18 cellular contexts compared by ENCODE assay signal in the genomic region with DNA sequence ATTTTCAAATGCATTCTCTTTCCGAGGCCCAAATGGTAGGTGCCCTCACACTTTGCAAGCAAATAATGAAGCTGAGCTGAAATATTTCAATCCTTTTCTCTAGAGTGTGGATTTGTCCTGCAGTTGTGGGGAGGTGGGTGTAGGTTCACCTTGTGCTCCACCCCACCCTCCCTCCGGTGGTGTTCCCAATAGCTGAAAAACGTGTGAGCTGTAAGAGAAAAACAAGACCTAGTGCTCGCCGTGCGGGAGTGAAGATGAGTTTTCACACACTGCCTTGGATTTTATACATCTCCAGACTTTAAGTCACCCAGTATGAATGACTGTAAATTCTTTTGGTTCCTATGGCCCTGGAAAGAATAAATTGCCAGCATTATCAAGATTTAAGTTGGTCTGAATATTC. TPM values are rescaled to one million over a fixed set of nuclear protein-coding genes. Genes with fewer than 3 reads are reported as not detected.
A peak's percentile ranks its signal among the peaks of the same experiment; 100 is the strongest.
DNase-seq lines count a peak whose midpoint lies in the region; ATAC-seq, FAIRE-seq and TF ChIP-seq lines count a peak whose summit lies in the region.
"Had no signal": no experiment of that assay in that cellular context is flagged by ENCODE, and none has a peak within 500 bp of the region (broad histone marks: within the 10 kb centered on the region; RNA-seq: fewer than 3 reads in every experiment).

No MANE protein-coding gene starts in this region.

- H3K27me3 ChIP-seq in esophagus muscularis mucosa = peaks cover 0 to 94% (median 33%) of the 10 kb centered on the region in 4 donors

- ATAC-seq in HG03108 (IDR thresholded peaks at IDR 0.05; ENCODE audit: unreplicated experiment) = no peak
- ATAC-seq: activated naive CD4-positive, alpha-beta T cell treated with anti-CD3 and anti-CD28 coated beads, Interleukin-2, amount 50 U/mL, for 72 hours; left cardiac atrium; natural killer cell had no signal

- TF ChIP-seq POLR2A in esophagus muscularis mucosa (IDR thresholded peaks at IDR 0.05; ENCODE audit: low read depth) (no peak), GM12892 (IDR thresholded peaks at IDR 0.05; ENCODE audit: low read depth, low read length) (no peak)

- H3K4me1 ChIP-seq in esophagus muscularis mucosa = peaks cover 17 to 36% (median 33%) of the 10 kb centered on the region in 4 donors

- no peak overlapping the region for H3K4me3 ChIP-seq in esophagus muscularis mucosa

- H3K36me3 Mint-ChIP-seq in osteocyte (ENCODE audit: unreplicated experiment) = peaks cover 5% of the 10 kb centered on the region

- DNase-seq in NCI-H1694 treated with DMSO at 0.1 percent for 48 hours (lab: John Stamatoyannopoulos, UW) (peak; percentile 50), NCI-H1694 (lab: John Stamatoyannopoulos, UW) (no peak), NCI-H69 (lab: John Stamatoyannopoulos, UW) (peak; percentile 47), esophagus muscularis mucosa (ENCODE audit: extremely low spot score) (peak; percentile 81), osteocyte (ENCODE audit: extremely low spot score, unreplicated experiment) (no peak), GM12892 (ENCODE audit: insufficient read length) (no peak), NCI-H128 (lab: John Stamatoyannopoulos, UW; ENCODE audit: unreplicated experiment) (no peak)
- DNase-seq: left cardiac atrium, natural killer cell, NCI-H1436 treated with DMSO at 0.1 percent for 48 hours, OCI-M1, T-helper 9 cell, transverse colon had no signal

- H3K4me3 Mint-ChIP-seq in osteocyte (ENCODE audit: unreplicated experiment) = peak overlapping the region; percentile 87
- H3K4me3 Mint-ChIP-seq: dendritic cell treated with granulocyte-macrophage colony-stimulating factor and Interleukin-4, amounts not matched to agents 40 ng/mL and 50 ng/mL, for 4 days had no signal

- H3K4me1 Mint-ChIP-seq in osteocyte (ENCODE audit: unreplicated experiment) = peaks cover 32% of the 10 kb centered on the region
- H3K4me1 Mint-ChIP-seq: natural killer cell had no signal

- TF ChIP-seq CTCF in esophagus muscularis mucosa (IDR thresholded peaks at IDR 0.05) (no peak), osteocyte (IDR thresholded peaks at IDR 0.05) (no peak)

- peak overlapping the region; percentile 93 for H3K27ac Mint-ChIP-seq in osteocyte (ENCODE audit: unreplicated experiment)
- H3K27ac Mint-ChIP-seq: activated naive CD4-positive, alpha-beta T cell treated with anti-CD3 and anti-CD28 coated beads, Interleukin-2, amount 50 U/mL, for 72 hours; dendritic cell treated with granulocyte-macrophage colony-stimulating factor and Interleukin-4, amounts not matched to agents 40 ng/mL and 50 ng/mL, for 4 days; natural killer cell had no signal

- no peak for FAIRE-seq in GM12892 (lab: Jason Lieb, UNC)
- FAIRE-seq: A204.1 had no signal

- intact Hi-C loops in esophagus muscularis mucosa (cut with DNase I) = no loop called here

- 59% methylated on average over 6 of the region's 6 CpGs for WGBS in esophagus muscularis mucosa

- no peaks in the 10 kb centered on the region for H3K9me3 ChIP-seq in esophagus muscularis mucosa
- H3K9me3 ChIP-seq: transverse colon had no signal

- no peaks in the 10 kb centered on the region for H3K9me3 Mint-ChIP-seq in osteocyte (ENCODE audit: unreplicated experiment)
- H3K9me3 Mint-ChIP-seq: activated naive CD4-positive, alpha-beta T cell treated with anti-CD3 and anti-CD28 coated beads, Interleukin-2, amount 50 U/mL, for 72 hours; dendritic cell treated with granulocyte-macrophage colony-stimulating factor and Interleukin-4, amounts not matched to agents 40 ng/mL and 50 ng/mL, for 4 days; natural killer cell had no signal

- no peaks in the 10 kb centered on the region for H3K36me3 ChIP-seq in esophagus muscularis mucosa
- H3K36me3 ChIP-seq: transverse colon had no signal

- no peak overlapping the region for H3K27ac ChIP-seq in esophagus muscularis mucosa (replicated peaks in 1 of 4)

- no peaks in the 10 kb centered on the region for H3K27me3 Mint-ChIP-seq in osteocyte (ENCODE audit: unreplicated experiment)

- TF ChIP-seq EP300 in esophagus muscularis mucosa (IDR thresholded peaks at IDR 0.05) = no peak

RNA-seq across cellular contexts. Expression of gene SOX11, which starts 2.0 kb away (rescaled TPM):
- under 1 TPM; 0.29 to 0.97 (median 0.46) TPM for total RNA-seq in esophagus muscularis mucosa
- 69.5 and 71.7 TPM in 2 replicates for total RNA-seq in osteocyte
- 0.04 TPM for polyA plus RNA-seq in GM12892 (2012; ENCODE audit: missing spikeins)
- total RNA-seq: activated CD8-positive, alpha-beta memory T cell treated with anti-CD3 and anti-CD28 coated beads for 36 hours; activated naive CD4-positive, alpha-beta T cell treated with anti-CD3 and anti-CD28 coated beads, Interleukin-2, amount 50 U/mL, for 72 hours; natural killer cell had no signal

Comparison
In these comparisons a context has a peak if more than half of its experiments do, and no peak if none do; other contexts are left out.
1. DNase-seq: peak in NCI-H1694 treated with DMSO at 0.1 percent for 48 hours (single experiment), NCI-H69 (single experiment) and esophagus muscularis mucosa (single experiment); none in NCI-H1694 (single experiment), osteocyte (single experiment), GM12892 (single experiment) and NCI-H128 (single experiment).
2. RNA of gene SOX11, which starts 2.0 kb away (total RNA-seq): 69.5 to 71.7 TPM in osteocyte; 0.29 to 0.97 TPM in esophagus muscularis mucosa; every median in the first group is over 10 times any median in the second.